Comparison of ENCODE assay signal across 1 cellular context in genomic region chr4:165331316-165331715, GRCh38.
TF ChIP-seq lines count a peak whose summit lies in the region.

No MANE protein-coding gene starts in this region.

TF ChIP-seq in HepG2, 621 proteins besides CTCF, POLR2A, EP300 and RAD21:
- TF ChIP-seq ZNF335 (CRISPR knock-in tag; IDR thresholded peaks at IDR 0.05) (no peak), ZNF672 (CRISPR knock-in tag; IDR thresholded peaks at IDR 0.05) (no peak), ZEB1 (IDR thresholded peaks at IDR 0.05; ENCODE audit: insufficient replicate concordance, low read depth) (no peak), ZNF879 (CRISPR knock-in tag; IDR thresholded peaks at IDR 0.05) (no peak), TBX2 (CRISPR knock-in tag; IDR thresholded peaks at IDR 0.05; ENCODE audit: borderline replicate concordance) (no peak), ZBTB25 (CRISPR knock-in tag; IDR thresholded peaks at IDR 0.05) (no peak), ZNF224 (CRISPR knock-in tag; IDR thresholded peaks at IDR 0.05) (no peak), ZNF605 (CRISPR knock-in tag; IDR thresholded peaks at IDR 0.05) (no peak), ZBTB14 (CRISPR knock-in tag; IDR thresholded peaks at IDR 0.05) (no peak), KAT8 (CRISPR knock-in tag; IDR thresholded peaks at IDR 0.05) (no peak), KAT2B (IDR thresholded peaks at IDR 0.05; ENCODE audit: borderline replicate concordance, low read depth, low read length) (no peak), KDM3A (CRISPR knock-in tag; IDR thresholded peaks at IDR 0.05; ENCODE audit: low read depth) (no peak), STAT6 (CRISPR knock-in tag; IDR thresholded peaks at IDR 0.05; ENCODE audit: borderline replicate concordance) (no peak), BCLAF1 (IDR thresholded peaks at IDR 0.05) (no peak)
- TF ChIP-seq, protein P1, sequence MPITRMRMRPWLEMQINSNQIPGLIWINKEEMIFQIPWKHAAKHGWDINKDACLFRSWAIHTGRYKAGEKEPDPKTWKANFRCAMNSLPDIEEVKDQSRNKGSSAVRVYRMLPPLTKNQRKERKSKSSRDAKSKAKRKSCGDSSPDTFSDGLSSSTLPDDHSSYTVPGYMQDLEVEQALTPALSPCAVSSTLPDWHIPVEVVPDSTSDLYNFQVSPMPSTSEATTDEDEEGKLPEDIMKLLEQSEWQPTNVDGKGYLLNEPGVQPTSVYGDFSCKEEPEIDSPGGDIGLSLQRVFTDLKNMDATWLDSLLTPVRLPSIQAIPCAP (CRISPR knock-in tag; IDR thresholded peaks at IDR 0.05; ENCODE audit: low read depth): no peak
